In genomic region chr1:7752512-7753417, GRCh38 we compare ENCODE assay signal across 8 cellular contexts. TPM values are rescaled to one million over a fixed set of nuclear protein-coding genes. Genes with fewer than 3 reads are reported as not detected.
DNase-seq lines count a peak whose midpoint lies in the region; ATAC-seq, FAIRE-seq and TF ChIP-seq lines count a peak whose summit lies in the region.

No MANE protein-coding gene starts in this region.

- H2BK15ac ChIP-seq in H1 (ENCODE audit: low read length): no peak overlapping the region

- no peak overlapping the region for H4K5ac ChIP-seq in H1 (ENCODE audit: insufficient read length, low read depth, low read length)

- H3K56ac ChIP-seq in H1 (replicated peaks; ENCODE audit: insufficient read length, low read depth, low read length): no peak overlapping the region

- in situ Hi-C loops in ACHN (cut with HindIII; ENCODE audit: low pct_ligation_motif_present, low pct_unique_long_range_greater_than_20kb, low sequenced_read_pairs): no loop called here
- in situ Hi-C loops in GM13977 (cut with MboI; ENCODE audit: low pct_unique_long_range_greater_than_20kb, low sequenced_read_pairs, unreplicated experiment): loop anchor here (25.0 kb wide), 1 partner anchor 90 kb away; no protein-coding TSS in a partner anchor

- no peaks in the 10 kb centered on the region for H3K79me1 ChIP-seq in H1 (ENCODE audit: low read depth, low read length)

- H3K36me3 Mint-ChIP-seq in activated CD4-positive, alpha-beta T cell treated with anti-CD3 and anti-CD28 coated beads, Interleukin-2, amount 10 ng/mL, durations not matched to agents 24 days and 14 days (ENCODE audit: low read depth): no peaks in the 10 kb centered on the region

- no peaks in the 10 kb centered on the region for H3K79me2 ChIP-seq in H1 (ENCODE audit: control insufficient read depth in 1 of 2, insufficient read depth in 2 of 2, low read length in 2 of 2)

- H4K20me1 ChIP-seq in H1 (replicated peaks in 1 of 2; ENCODE audit: control insufficient read depth in 1 of 2, insufficient read depth in 2 of 2, low read length in 2 of 2): no peaks in the 10 kb centered on the region

- H3K9me3 ChIP-seq in H1 (ENCODE audit: insufficient read depth in 2 of 2, low read depth in 1 of 2, low read length in 1 of 2): no peaks in the 10 kb centered on the region

- TF ChIP-seq CTCF in GM13977 (IDR thresholded peaks at IDR 0.05; ENCODE audit: extremely low read depth, insufficient read depth, missing control alignments) (peak; percentile 70), H1 (IDR thresholded peaks at IDR 0.05; ENCODE audit: control extremely low read depth in 1 of 3, insufficient read depth in 1 of 3, low read depth in 1 of 3, low read length in 3 of 3) (peak in 2 of 3 experiments; percentile 75; a peak in 3 of 4 replicates)

- H4K91ac ChIP-seq in H1 (replicated peaks; ENCODE audit: insufficient read length, low read length): no peak overlapping the region

- peaks cover 0 to 3% (median 0%) of the 10 kb centered on the region in 4 experiments; a peak in 1 of 8 replicates for H3K36me3 ChIP-seq in H1 (ENCODE audit: control insufficient read depth in 2 of 4, insufficient read depth in 4 of 4, low read length in 3 of 4)

- no peak overlapping the region for H3K27ac Mint-ChIP-seq in activated CD4-positive, alpha-beta T cell treated with anti-CD3 and anti-CD28 coated beads, Interleukin-2, amount 10 ng/mL, durations not matched to agents 24 days and 14 days

- H3K14ac ChIP-seq in H1 (ENCODE audit: insufficient read length): no peak overlapping the region

- H3K27me3 ChIP-seq in H1 (replicated peaks in 1 of 4; ENCODE audit: control insufficient read depth in 3 of 4, extremely low read depth in 1 of 4, insufficient read depth in 3 of 4, low read length in 3 of 4): no peaks in the 10 kb centered on the region

- no peak for TF ChIP-seq POLR2A in H1 (IDR thresholded peaks at IDR 0.05; ENCODE audit: control extremely low read depth in 1 of 2, low read depth in 2 of 2, low read length in 2 of 2)

- intact Hi-C loops in activated CD4-positive, alpha-beta T cell treated with anti-CD3 and anti-CD28 coated beads, Interleukin-2, amount 10 ng/mL, durations not matched to agents 24 days and 14 days (cut with micrococcal nuclease): loop anchor here (1.0 to 5.0 kb wide), 2 partner anchors 70 to 85 kb away; no protein-coding TSS in a partner anchor

- peak; percentile 72 to 81 for TF ChIP-seq RAD21 in H1 (IDR thresholded peaks at IDR 0.05 in 1 of 2, conservative IDR thresholded peaks at IDR 0.05 in 1 of 2; ENCODE audit: low read depth in 2 of 2, low read length in 2 of 2)

- H2BK12ac ChIP-seq in H1 (ENCODE audit: low read depth, low read length): no peak overlapping the region

- H2BK5ac ChIP-seq in H1 (ENCODE audit: low read depth, low read length): no peak overlapping the region

- no peaks in the 10 kb centered on the region; the same call in 1 of the 2 replicates for H3K23me2 ChIP-seq in H1 (ENCODE audit: low read depth, low read length)

- TF ChIP-seq EP300 in H1 (IDR thresholded peaks at IDR 0.05; ENCODE audit: borderline replicate concordance in 1 of 2, low read depth in 2 of 2, low read length in 2 of 2): no peak

- H3K4me3 Mint-ChIP-seq in activated CD4-positive, alpha-beta T cell treated with anti-CD3 and anti-CD28 coated beads, Interleukin-2, amount 10 ng/mL, durations not matched to agents 24 days and 14 days: peak overlapping the region; percentile 22

- H3K4me1 Mint-ChIP-seq in activated CD4-positive, alpha-beta T cell treated with anti-CD3 and anti-CD28 coated beads, Interleukin-2, amount 10 ng/mL, durations not matched to agents 24 days and 14 days: peaks cover 6% of the 10 kb centered on the region

- no peak overlapping the region for H2BK120ac ChIP-seq in H1 (replicated peaks; ENCODE audit: low read depth, low read length)

- no peak overlapping the region for H2AK5ac ChIP-seq in H1 (ENCODE audit: low read depth, low read length)

- no peak overlapping the region for H3K18ac ChIP-seq in H1 (ENCODE audit: extremely low read depth, low read length)

- no peak overlapping the region for H2BK20ac ChIP-seq in H1 (ENCODE audit: low read length)

- no peak overlapping the region for H3K23ac ChIP-seq in H1 (ENCODE audit: insufficient read length)

- peak overlapping the region; percentile 22 to 53 (median 36); a peak in 7 of 8 replicates for H3K4me3 ChIP-seq in H1 (ENCODE audit: extremely low read depth in 1 of 4, insufficient read depth in 2 of 4, low read depth in 3 of 4, low read length in 4 of 4)

- H3K4ac ChIP-seq in H1 (replicated peaks; ENCODE audit: insufficient read length, low read depth, low read length): no peak overlapping the region

- DNase-seq in ACHN (peak; percentile 59), GM13977 (ENCODE audit: low spot score) (no peak), NCI-H2227 (lab: John Stamatoyannopoulos, UW; ENCODE audit: unreplicated experiment) (peak; percentile 78), H1 (ENCODE audit: low read depth in 1 of 2, low spot score in 2 of 2) (peak in 1 of 2 experiments; percentile 62), medulla oblongata (ENCODE audit: extremely low spot score) (peak; percentile 90)
- DNase-seq in activated CD4-positive, alpha-beta T cell treated with anti-CD3 and anti-CD28 coated beads, Interleukin-2, amount 10 ng/mL, durations not matched to agents 24 days and 14 days: peak; percentile 78
- peak; percentile 35 for DNase-seq in stimulated activated CD8-positive, alpha-beta memory T cell treated with anti-CD3 and anti-CD28 coated beads, Interleukin-12 subunit alpha, Interleukin-12 subunit beta, amount 100 ng/mL, for 1 hour (ENCODE audit: low read depth)

- ATAC-seq in GM18907 (IDR thresholded peaks at IDR 0.05; ENCODE audit: unreplicated experiment): no peak

- no peak overlapping the region for H4K8ac ChIP-seq in H1 (ENCODE audit: extremely low read depth, insufficient read depth, low read length)

- peak overlapping the region; percentile 76 for H2AFZ ChIP-seq in H1 (ENCODE audit: low read length)

- peaks cover 14% of the 10 kb centered on the region for H3K27me3 Mint-ChIP-seq in activated CD4-positive, alpha-beta T cell treated with anti-CD3 and anti-CD28 coated beads, Interleukin-2, amount 10 ng/mL, durations not matched to agents 24 days and 14 days

- H3K9ac ChIP-seq in H1 (replicated peaks in 1 of 4; ENCODE audit: extremely low read depth in 1 of 4, low read depth in 3 of 4, low read length in 3 of 4): no peak overlapping the region; a peak in 1 of 7 replicates

- no peaks in the 10 kb centered on the region for H3K9me3 Mint-ChIP-seq in activated CD4-positive, alpha-beta T cell treated with anti-CD3 and anti-CD28 coated beads, Interleukin-2, amount 10 ng/mL, durations not matched to agents 24 days and 14 days

- peak overlapping the region; percentile 60 to 64 for H3K4me2 ChIP-seq in H1 (ENCODE audit: insufficient read depth in 1 of 2, low read depth in 2 of 2, low read length in 2 of 2)

- WGBS in H1 (ENCODE audit: extremely low coverage in 1 of 2, insufficient coverage in 1 of 2, insufficient read length in 1 of 2, insufficient replicate concordance in 2 of 2, low coverage in 1 of 2, low lambda C conversion rate in 2 of 2, missing lambda C conversion rate in 1 of 2), 2 experiments: 32% methylated on average over 18 of the region's 18 CpGs; no CpG with 5 or more reads in 1 of the 2 experiments

- FAIRE-seq in H1 (lab: Jason Lieb, UNC): peak; percentile 93

- POLR2A ChIA-PET in H1 (lab: Charles Lee; ENCODE audit: partially characterized antibody): interaction anchor here (0.6 to 5.0 kb wide), 10 partner anchors 33 to 84 kb away, joined by 3 to 36 read pairs (median 3); no protein-coding TSS in a partner anchor

- peaks cover 3 to 9% (median 6%) of the 10 kb centered on the region in 4 experiments; a peak in 6 of 7 replicates for H3K4me1 ChIP-seq in H1 (replicated peaks in 1 of 4; ENCODE audit: control insufficient read depth in 3 of 4, insufficient read depth in 4 of 4, low read length in 3 of 4)

- H3K27ac ChIP-seq in H1 (ENCODE audit: low read depth, low read length): no peak overlapping the region

- CTCF ChIA-PET in H1 (lab: Charles Lee; ENCODE audit: partially characterized antibody): interaction anchor here (0.6 to 11.7 kb wide), 46 partner anchors 8 to 1985 kb away, joined by 3 to 554 read pairs (median 4); partner anchors contain the start of gene VAMP3

RNA-seq across cellular contexts. Expression of gene VAMP3, which starts 18.3 kb away (rescaled TPM):
- total RNA-seq in activated CD4-positive, alpha-beta T cell treated with anti-CD3 and anti-CD28 coated beads, Interleukin-2, amount 10 ng/mL, durations not matched to agents 24 days and 14 days: 23.8 and 24.7 TPM in 2 replicates
- 36.7 and 41.2 TPM in 2 replicates for total RNA-seq in H1 (2021; fragmentation: NEBNext Ultra II Directional; extraction: Animal tissue kit (Norgen Biotek cat#: 25700))
- polyA plus RNA-seq in H1 (2011; rRNA removed): 18.2 and 27.9 TPM in 2 replicates
- 31.8 TPM for polyA plus RNA-seq in H1 (2011; cell fraction: cytosol; rRNA removed)
- 11.9 TPM for polyA plus RNA-seq in H1 (2011; cell fraction: nucleus; rRNA removed)
- polyA plus RNA-seq in H1 (2012, experiment 1 of 2): 25.4 to 30.7 TPM (median 27.5 TPM) in 4 replicates
- polyA plus RNA-seq in H1 (2012, experiment 2 of 2): 9.4 TPM
- 32.5 TPM for polyA plus RNA-seq in H1 (2013, experiment 1 of 2)
- polyA plus RNA-seq in H1 (2013, experiment 2 of 2): 33.7 TPM
- polyA minus RNA-seq in H1 (2011; rRNA and poly(A)+ RNA removed): 20.7 and 24.2 TPM in 2 replicates
- 22.2 TPM for polyA minus RNA-seq in H1 (2011; cell fraction: cytosol; rRNA and poly(A)+ RNA removed)
- polyA minus RNA-seq in H1 (2011; cell fraction: nucleus; rRNA and poly(A)+ RNA removed): 14.1 TPM

RNA-seq across cellular contexts. Expression of gene PER3, which starts 31.3 kb away (rescaled TPM):
- 4.2 and 4.8 TPM in 2 replicates for total RNA-seq in activated CD4-positive, alpha-beta T cell treated with anti-CD3 and anti-CD28 coated beads, Interleukin-2, amount 10 ng/mL, durations not matched to agents 24 days and 14 days
- total RNA-seq in H1 (2021; fragmentation: NEBNext Ultra II Directional; extraction: Animal tissue kit (Norgen Biotek cat#: 25700)): 9.3 and 9.4 TPM in 2 replicates
- 8.3 and 8.7 TPM in 2 replicates for polyA plus RNA-seq in H1 (2011; rRNA removed)
- polyA plus RNA-seq in H1 (2011; cell fraction: cytosol; rRNA removed): 9.5 TPM
- 15.8 TPM for polyA plus RNA-seq in H1 (2011; cell fraction: nucleus; rRNA removed)
- 3.5 to 7.9 TPM (median 5.1 TPM) in 4 replicates for polyA plus RNA-seq in H1 (2012, experiment 1 of 2)
- polyA plus RNA-seq in H1 (2012, experiment 2 of 2): 0.87 TPM
- polyA plus RNA-seq in H1 (2013, experiment 1 of 2): 4.8 TPM
- 4.7 TPM for polyA plus RNA-seq in H1 (2013, experiment 2 of 2)
- polyA minus RNA-seq in H1 (2011; rRNA and poly(A)+ RNA removed): 18.4 and 21.6 TPM in 2 replicates
- polyA minus RNA-seq in H1 (2011; cell fraction: cytosol; rRNA and poly(A)+ RNA removed): 5.9 TPM
- polyA minus RNA-seq in H1 (2011; cell fraction: nucleus; rRNA and poly(A)+ RNA removed): 18.8 TPM
